1 cellular context compared by ENCODE assay signal in genomic region chr6:10957414-10957886, GRCh38.
A peak's percentile ranks its signal among the peaks of the same experiment; 100 is the strongest.
TF ChIP-seq lines count a peak whose summit lies in the region.

No MANE protein-coding gene starts in this region.

TF ChIP-seq in HepG2, 621 proteins besides CTCF, POLR2A, EP300 and RAD21 (continued from another document and continues in another):
- no peak for TF ChIP-seq RNF219 (CRISPR knock-in tag; IDR thresholded peaks at IDR 0.05)
- TF ChIP-seq ZBTB44 (CRISPR knock-in tag; IDR thresholded peaks at IDR 0.05), result no peak
- TF ChIP-seq, protein P1, sequence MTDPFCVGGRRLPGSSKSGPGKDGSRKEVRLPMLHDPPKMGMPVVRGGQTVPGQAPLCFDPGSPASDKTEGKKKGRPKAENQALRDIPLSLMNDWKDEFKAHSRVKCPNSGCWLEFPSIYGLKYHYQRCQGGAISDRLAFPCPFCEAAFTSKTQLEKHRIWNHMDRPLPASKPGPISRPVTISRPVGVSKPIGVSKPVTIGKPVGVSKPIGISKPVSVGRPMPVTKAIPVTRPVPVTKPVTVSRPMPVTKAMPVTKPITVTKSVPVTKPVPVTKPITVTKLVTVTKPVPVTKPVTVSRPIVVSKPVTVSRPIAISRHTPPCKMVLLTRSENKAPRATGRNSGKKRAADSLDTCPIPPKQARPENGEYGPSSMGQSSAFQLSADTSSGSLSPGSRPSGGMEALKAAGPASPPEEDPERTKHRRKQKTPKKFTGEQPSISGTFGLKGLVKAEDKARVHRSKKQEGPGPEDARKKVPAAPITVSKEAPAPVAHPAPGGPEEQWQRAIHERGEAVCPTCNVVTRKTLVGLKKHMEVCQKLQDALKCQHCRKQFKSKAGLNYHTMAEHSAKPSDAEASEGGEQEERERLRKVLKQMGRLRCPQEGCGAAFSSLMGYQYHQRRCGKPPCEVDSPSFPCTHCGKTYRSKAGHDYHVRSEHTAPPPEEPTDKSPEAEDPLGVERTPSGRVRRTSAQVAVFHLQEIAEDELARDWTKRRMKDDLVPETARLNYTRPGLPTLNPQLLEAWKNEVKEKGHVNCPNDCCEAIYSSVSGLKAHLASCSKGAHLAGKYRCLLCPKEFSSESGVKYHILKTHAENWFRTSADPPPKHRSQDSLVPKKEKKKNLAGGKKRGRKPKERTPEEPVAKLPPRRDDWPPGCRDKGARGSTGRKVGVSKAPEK (CRISPR knock-in tag; IDR thresholded peaks at IDR 0.05; ENCODE audit: borderline replicate concordance), result peak; percentile 71; the same call in 1 of the 2 replicates
- no peak for TF ChIP-seq GPN1 (CRISPR knock-in tag; IDR thresholded peaks at IDR 0.05; ENCODE audit: borderline replicate concordance)
- no peak for TF ChIP-seq ZNF296 (CRISPR knock-in tag; conservative IDR thresholded peaks at IDR 0.05)
- TF ChIP-seq NR2C2 (CRISPR knock-in tag; IDR thresholded peaks at IDR 0.05; ENCODE audit: borderline replicate concordance), result peak; percentile 54; the same call in 1 of the 2 replicates
- no peak for TF ChIP-seq SP2 (CRISPR knock-in tag; IDR thresholded peaks at IDR 0.05)
- no peak for TF ChIP-seq KLF9 (CRISPR knock-in tag; IDR thresholded peaks at IDR 0.05; ENCODE audit: low read depth)
- TF ChIP-seq ZFX (CRISPR knock-in tag; IDR thresholded peaks at IDR 0.05; ENCODE audit: low read depth), result no peak
- TF ChIP-seq, protein P2, sequence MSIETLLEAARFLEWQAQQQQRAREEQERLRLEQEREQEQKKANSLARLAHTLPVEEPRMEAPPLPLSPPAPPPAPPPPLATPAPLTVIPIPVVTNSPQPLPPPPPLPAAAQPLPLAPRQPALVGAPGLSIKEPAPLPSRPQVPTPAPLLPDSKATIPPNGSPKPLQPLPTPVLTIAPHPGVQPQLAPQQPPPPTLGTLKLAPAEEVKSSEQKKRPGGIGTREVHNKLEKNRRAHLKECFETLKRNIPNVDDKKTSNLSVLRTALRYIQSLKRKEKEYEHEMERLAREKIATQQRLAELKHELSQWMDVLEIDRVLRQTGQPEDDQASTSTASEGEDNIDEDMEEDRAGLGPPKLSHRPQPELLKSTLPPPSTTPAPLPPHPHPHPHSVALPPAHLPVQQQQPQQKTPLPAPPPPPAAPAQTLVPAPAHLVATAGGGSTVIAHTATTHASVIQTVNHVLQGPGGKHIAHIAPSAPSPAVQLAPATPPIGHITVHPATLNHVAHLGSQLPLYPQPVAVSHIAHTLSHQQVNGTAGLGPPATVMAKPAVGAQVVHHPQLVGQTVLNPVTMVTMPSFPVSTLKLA (IDR thresholded peaks at IDR 0.05), result no peak
- TF ChIP-seq, protein P3, sequence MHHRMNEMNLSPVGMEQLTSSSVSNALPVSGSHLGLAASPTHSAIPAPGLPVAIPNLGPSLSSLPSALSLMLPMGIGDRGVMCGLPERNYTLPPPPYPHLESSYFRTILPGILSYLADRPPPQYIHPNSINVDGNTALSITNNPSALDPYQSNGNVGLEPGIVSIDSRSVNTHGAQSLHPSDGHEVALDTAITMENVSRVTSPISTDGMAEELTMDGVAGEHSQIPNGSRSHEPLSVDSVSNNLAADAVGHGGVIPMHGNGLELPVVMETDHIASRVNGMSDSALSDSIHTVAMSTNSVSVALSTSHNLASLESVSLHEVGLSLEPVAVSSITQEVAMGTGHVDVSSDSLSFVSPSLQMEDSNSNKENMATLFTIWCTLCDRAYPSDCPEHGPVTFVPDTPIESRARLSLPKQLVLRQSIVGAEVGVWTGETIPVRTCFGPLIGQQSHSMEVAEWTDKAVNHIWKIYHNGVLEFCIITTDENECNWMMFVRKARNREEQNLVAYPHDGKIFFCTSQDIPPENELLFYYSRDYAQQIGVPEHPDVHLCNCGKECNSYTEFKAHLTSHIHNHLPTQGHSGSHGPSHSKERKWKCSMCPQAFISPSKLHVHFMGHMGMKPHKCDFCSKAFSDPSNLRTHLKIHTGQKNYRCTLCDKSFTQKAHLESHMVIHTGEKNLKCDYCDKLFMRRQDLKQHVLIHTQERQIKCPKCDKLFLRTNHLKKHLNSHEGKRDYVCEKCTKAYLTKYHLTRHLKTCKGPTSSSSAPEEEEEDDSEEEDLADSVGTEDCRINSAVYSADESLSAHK (CRISPR knock-in tag; IDR thresholded peaks at IDR 0.05; ENCODE audit: borderline replicate concordance), result no peak
- TF ChIP-seq PHF5A (CRISPR knock-in tag; IDR thresholded peaks at IDR 0.05; ENCODE audit: low read depth, unreplicated experiment), result no peak
- TF ChIP-seq PAX8 (CRISPR knock-in tag; IDR thresholded peaks at IDR 0.05; ENCODE audit: borderline replicate concordance), result no peak
- TF ChIP-seq YEATS2 (CRISPR knock-in tag; IDR thresholded peaks at IDR 0.05; ENCODE audit: borderline replicate concordance), result peak; percentile 43; the same call in 1 of the 2 replicates
- TF ChIP-seq GLI4 (CRISPR knock-in tag; IDR thresholded peaks at IDR 0.05; ENCODE audit: borderline replicate concordance), result no peak
- no peak for TF ChIP-seq ATF7-NPFF (CRISPR knock-in tag; IDR thresholded peaks at IDR 0.05; ENCODE audit: low read depth)
- no peak for TF ChIP-seq ZNF577 (CRISPR knock-in tag; IDR thresholded peaks at IDR 0.05; ENCODE audit: borderline replicate concordance, low read depth)
- peak; percentile 60; the same call in 1 of the 2 replicates for TF ChIP-seq ZNF788 (CRISPR knock-in tag; IDR thresholded peaks at IDR 0.05; ENCODE audit: borderline replicate concordance)
- TF ChIP-seq, protein P4, sequence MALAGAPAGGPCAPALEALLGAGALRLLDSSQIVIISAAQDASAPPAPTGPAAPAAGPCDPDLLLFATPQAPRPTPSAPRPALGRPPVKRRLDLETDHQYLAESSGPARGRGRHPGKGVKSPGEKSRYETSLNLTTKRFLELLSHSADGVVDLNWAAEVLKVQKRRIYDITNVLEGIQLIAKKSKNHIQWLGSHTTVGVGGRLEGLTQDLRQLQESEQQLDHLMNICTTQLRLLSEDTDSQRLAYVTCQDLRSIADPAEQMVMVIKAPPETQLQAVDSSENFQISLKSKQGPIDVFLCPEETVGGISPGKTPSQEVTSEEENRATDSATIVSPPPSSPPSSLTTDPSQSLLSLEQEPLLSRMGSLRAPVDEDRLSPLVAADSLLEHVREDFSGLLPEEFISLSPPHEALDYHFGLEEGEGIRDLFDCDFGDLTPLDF (CRISPR knock-in tag; IDR thresholded peaks at IDR 0.05), result peak; percentile 25; the same call in 1 of the 2 replicates
- TF ChIP-seq NFKB2 (CRISPR knock-in tag; IDR thresholded peaks at IDR 0.05; ENCODE audit: borderline replicate concordance), result no peak
- TF ChIP-seq, protein P5, sequence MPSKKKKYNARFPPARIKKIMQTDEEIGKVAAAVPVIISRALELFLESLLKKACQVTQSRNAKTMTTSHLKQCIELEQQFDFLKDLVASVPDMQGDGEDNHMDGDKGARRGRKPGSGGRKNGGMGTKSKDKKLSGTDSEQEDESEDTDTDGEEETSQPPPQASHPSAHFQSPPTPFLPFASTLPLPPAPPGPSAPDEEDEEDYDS (CRISPR knock-in tag; IDR thresholded peaks at IDR 0.05), result no peak; the same call in 1 of the 2 replicates
- TF ChIP-seq CBX5 (CRISPR knock-in tag; IDR thresholded peaks at IDR 0.05; ENCODE audit: borderline replicate concordance), result peak; percentile 71; the same call in 1 of the 2 replicates
- TF ChIP-seq MTF2 (CRISPR knock-in tag; IDR thresholded peaks at IDR 0.05; ENCODE audit: borderline replicate concordance), result no peak
- TF ChIP-seq ZNF841 (CRISPR knock-in tag; IDR thresholded peaks at IDR 0.05; ENCODE audit: borderline replicate concordance), result no peak
- TF ChIP-seq PTBP1 (IDR thresholded peaks at IDR 0.05; ENCODE audit: low read depth, low read length, poor library complexity, severe bottlenecking), result no peak
- peak; percentile 67 for TF ChIP-seq SOX5 (CRISPR knock-in tag; IDR thresholded peaks at IDR 0.05; ENCODE audit: borderline replicate concordance)
- no peak for TF ChIP-seq MLXIP (CRISPR knock-in tag; IDR thresholded peaks at IDR 0.05; ENCODE audit: borderline replicate concordance)
- no peak for TF ChIP-seq ARNT2 (CRISPR knock-in tag; IDR thresholded peaks at IDR 0.05; ENCODE audit: low read depth)
- peak; percentile 77 for TF ChIP-seq SIX4 (CRISPR knock-in tag; IDR thresholded peaks at IDR 0.05)
- no peak for TF ChIP-seq ZBED4 (CRISPR knock-in tag; IDR thresholded peaks at IDR 0.05; ENCODE audit: borderline replicate concordance)
- TF ChIP-seq, protein P6, sequence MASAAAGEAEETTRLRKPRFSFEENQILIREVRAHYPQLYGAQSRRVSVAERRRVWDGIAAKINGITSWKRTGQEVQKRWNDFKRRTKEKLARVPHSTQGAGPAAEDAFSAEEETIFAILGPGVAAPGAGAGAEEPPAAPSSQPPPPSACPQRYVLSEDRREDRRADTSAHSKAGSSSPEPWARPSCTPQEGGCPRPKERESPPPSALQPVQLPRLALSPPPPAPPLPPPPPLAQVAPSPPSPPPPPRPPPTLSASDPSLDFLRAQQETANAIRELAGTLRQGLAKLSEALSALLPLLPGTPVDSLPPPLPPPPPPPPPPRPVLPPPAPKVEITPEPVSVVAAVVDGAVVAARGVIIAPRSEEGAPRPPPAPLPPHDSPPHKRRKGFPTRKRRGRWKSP (CRISPR knock-in tag; IDR thresholded peaks at IDR 0.05), result no peak
- TF ChIP-seq HNF4A (CRISPR knock-in tag; IDR thresholded peaks at IDR 0.05), result peak; percentile 97
- TF ChIP-seq STAG1 (CRISPR knock-in tag; IDR thresholded peaks at IDR 0.05), result no peak
